In the genomic region with DNA sequence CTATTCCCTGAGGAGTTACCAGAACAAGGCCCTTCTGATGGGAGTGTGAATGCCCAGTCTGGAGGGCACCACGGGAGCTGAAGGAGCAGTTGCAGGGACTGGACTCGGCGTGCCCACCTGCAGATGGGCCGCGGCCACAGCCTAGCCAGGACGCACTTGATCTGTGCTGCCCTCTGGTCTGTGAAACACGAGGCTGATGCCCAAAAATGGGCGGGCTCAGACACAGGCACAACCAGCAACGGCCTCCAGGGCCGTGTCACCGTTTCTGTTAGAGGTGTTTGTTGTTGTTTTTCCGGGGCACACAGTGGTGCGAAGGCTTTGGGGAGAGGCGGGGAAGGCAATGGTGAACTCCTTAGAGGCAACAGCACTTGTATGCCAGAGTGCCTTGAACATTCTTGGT, we compare ENCODE assay signal across 22 cellular contexts.
"Had no signal": no experiment of that assay in that cellular context is flagged by ENCODE, and none has a peak within 500 bp of the region (broad histone marks: within the 10 kb centered on the region; RNA-seq: fewer than 3 reads in every experiment).

No MANE protein-coding gene starts in this region.

- H3K27me3 ChIP-seq: adrenal gland, breast epithelium had no signal

- H3K4me1 ChIP-seq: adrenal gland, breast epithelium had no signal

- DNase-seq: activated B cell treated with CpG ODN at 0.5 μM for 24 hours; activated CD4-positive, alpha-beta T cell treated with anti-CD3 and anti-CD28 coated beads, Interleukin-2, amount 10 ng/mL, durations not matched to agents 7 days and 5 days; activated CD8-positive, alpha-beta memory T cell treated with anti-CD3 and anti-CD28 coated beads for 24 hours; activated gamma-delta T cell treated with Interleukin-2 at 50 U/mL for 16 hours; activated naive CD4-positive, alpha-beta T cell treated with anti-CD3 and anti-CD28 coated beads, Interleukin-2, amount 10 ng/mL, durations not matched to agents 7 days and 5 days; activated naive CD8-positive, alpha-beta T cell treated with anti-CD3 and anti-CD28 coated beads, Interleukin-2, amount 10 ng/mL, durations not matched to agents 7 days and 5 days; activated T-cell treated with anti-CD3 and anti-CD28 coated beads, Interleukin-2, amount 50 U/mL, for 48 hours; adrenal gland; anterior cingulate cortex; caudate nucleus; KG1; NCI-H1092; NCI-H2029; NCI-H446; NCI-H526; NCI-H82; SIG-M5; T-helper 2 cell; T1000 had no signal

- FAIRE-seq: TTC549 had no signal

- H3K36me3 ChIP-seq: adrenal gland, breast epithelium had no signal

- ATAC-seq: activated T-helper 17 cell treated with anti-CD3 and anti-CD28 coated beads, Interleukin-2, amount 50 U/mL, for 72 hours had no signal

- H3K9me3 ChIP-seq: adrenal gland, breast epithelium had no signal

- H3K4me3 ChIP-seq: adrenal gland, breast epithelium had no signal

- H3K27ac ChIP-seq: adrenal gland, breast epithelium had no signal
